In genomic region chr9:21334969-21335632, GRCh38 we compare ENCODE assay signal across 8 cellular contexts. TPM values are rescaled to one million over a fixed set of nuclear protein-coding genes. Genes with fewer than 3 reads are reported as not detected.
A peak's percentile ranks its signal among the peaks of the same experiment; 100 is the strongest.
DNase-seq lines count a peak whose midpoint lies in the region; ATAC-seq, FAIRE-seq and TF ChIP-seq lines count a peak whose summit lies in the region.

KLHL9 (minus strand) TSS chr9:21335404; CDS start chr9:21334859, 545 bp downstream.

- DNase-seq in GM12892 (ENCODE audit: insufficient read length) (peak; percentile 80), NCI-H1417 treated with DMSO at 0.1 percent for 48 hours (lab: John Stamatoyannopoulos, UW) (peak; percentile 12), astrocyte of the spinal cord (ENCODE audit: low read depth, low spot score) (peak; percentile 95), iPS DF 19.7 (ENCODE audit: low read depth, low spot score) (peak; percentile 61), sciatic nerve (ENCODE audit: low spot score) (peak; percentile 96), NOMO-1 (lab: John Stamatoyannopoulos, UW; ENCODE audit: unreplicated experiment in 2 of 2) (no peak)

- H3K4me3 ChIP-seq in astrocyte of the spinal cord (ENCODE audit: low read depth, low read length) = peak within 1 kb of the TSS; percentile 91

- no peak for TF ChIP-seq CTCF in astrocyte of the spinal cord (IDR thresholded peaks at IDR 0.05; ENCODE audit: low read depth, low read length)

- TF ChIP-seq POLR2A in GM12892 (IDR thresholded peaks at IDR 0.05; ENCODE audit: low read depth, low read length) = peak; percentile 76; the same call in 1 of the 2 replicates

- ATAC-seq in HG02763 (IDR thresholded peaks at IDR 0.05; ENCODE audit: unreplicated experiment) (peak; percentile 92), sciatic nerve (peak; percentile 99)

- in situ Hi-C loops in astrocyte of the spinal cord (cut with HindIII; ENCODE audit: low sequenced_read_pairs) = no loop called here

- FAIRE-seq in GM12892 (lab: Jason Lieb, UNC) = peak; percentile 97

- intact Hi-C loops in T-helper 2 cell treated with Interferon-gamma antibody and Interleukin-4, amounts not matched to agents 100 ng/mL and 5 ng/mL, for 36 hours (cut with micrococcal nuclease) = loop anchor here (1.0 to 10.0 kb wide), 5 partner anchors 22 to 660 kb away; partner anchors contain the start of genes CDKN2A, CDKN2B-AS1 and MTAP
- intact Hi-C loops in sciatic nerve (cut with DNase I) = no loop called here

RNA-seq across cellular contexts. Expression of gene KLHL9, which starts in this region (rescaled TPM):
- 11.7 TPM for polyA plus RNA-seq in GM12892 (2012; ENCODE audit: missing spikeins)
- 17.1 and 17.2 TPM in 2 replicates for total RNA-seq in T-helper 2 cell treated with Interferon-gamma antibody and Interleukin-4, amounts not matched to agents 100 ng/mL and 5 ng/mL, for 36 hours
- total RNA-seq in sciatic nerve = 26.3 TPM

Comparison
In these comparisons a context has a peak if more than half of its experiments do, and no peak if none do; other contexts are left out.
1. DNase-seq: peak in GM12892 (single experiment), NCI-H1417 treated with DMSO at 0.1 percent for 48 hours (single experiment), astrocyte of the spinal cord (single experiment), iPS DF 19.7 (single experiment) and sciatic nerve (single experiment); none in NOMO-1 (0 of 2).